Comparison of ENCODE assay signal across 8 cellular contexts in the genomic region with DNA sequence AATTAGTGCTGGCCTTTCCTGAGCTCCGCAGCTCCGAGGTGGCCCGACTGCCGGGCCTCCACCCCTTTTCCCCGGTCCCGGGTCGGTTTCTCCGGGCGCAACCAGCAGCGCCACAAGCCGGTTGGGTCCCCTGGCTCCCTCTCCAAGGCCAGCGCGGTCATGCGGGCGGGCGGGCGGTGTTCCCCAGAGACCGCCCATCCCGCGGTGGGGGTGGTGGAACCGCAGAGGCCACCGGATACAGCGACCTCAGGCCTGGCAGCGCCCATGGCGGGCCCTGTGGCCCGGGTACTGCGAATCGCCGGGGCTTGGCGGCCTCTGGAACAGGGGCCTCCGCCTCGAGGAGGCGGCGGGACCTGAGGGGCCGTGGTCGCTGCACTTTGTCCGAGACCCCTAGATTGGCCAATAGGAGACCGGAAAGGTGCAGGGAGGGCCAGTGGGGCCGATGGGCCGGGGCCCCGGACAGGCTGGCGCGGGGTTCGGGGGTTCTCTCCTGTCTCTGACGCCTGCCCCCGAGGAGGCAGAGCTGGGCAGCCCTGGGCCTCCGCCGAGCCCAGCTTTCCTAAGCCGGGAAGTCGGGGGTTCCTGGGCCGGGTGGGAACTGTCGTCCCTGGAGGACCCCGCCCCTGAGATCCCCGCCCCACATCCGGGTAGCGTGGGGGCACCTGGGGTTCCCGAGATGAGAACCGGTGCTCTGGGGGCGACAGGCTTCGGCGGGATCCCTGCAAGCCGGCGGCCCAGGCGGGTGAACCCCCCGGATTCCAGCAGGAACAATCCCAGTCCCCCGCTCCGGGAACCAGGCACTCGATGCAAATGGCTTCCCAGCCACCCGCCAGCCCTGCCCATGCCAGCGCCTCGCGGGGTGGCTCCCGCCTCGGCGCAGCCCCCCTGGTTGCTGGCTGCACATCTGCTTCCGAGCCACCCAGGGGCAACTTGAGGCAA.
DNase-seq lines count a peak whose midpoint lies in the region; ATAC-seq and TF ChIP-seq lines count a peak whose summit lies in the region.

No MANE protein-coding gene starts in this region.

- H3K4me1 ChIP-seq in HUES48 (ENCODE audit: control insufficient read depth, insufficient read depth, low read length), result peaks cover 14% of the 10 kb centered on the region

- no peaks in the 10 kb centered on the region for H3K9me3 ChIP-seq in HUES48 (ENCODE audit: control insufficient read depth, insufficient read depth, low read length)

- H3K4me1 Mint-ChIP-seq in activated naive CD4-positive, alpha-beta T cell treated with anti-CD3 and anti-CD28 coated beads, Interleukin-2, amount 10 ng/mL, durations not matched to agents 7 days and 5 days, result peaks cover 11% of the 10 kb centered on the region
- H3K4me1 Mint-ChIP-seq in glutamatergic neuron (ENCODE audit: low read depth, unreplicated experiment), result peaks cover 4% of the 10 kb centered on the region
- peaks cover 61% of the 10 kb centered on the region for H3K4me1 Mint-ChIP-seq in neural crest cell
- H3K4me1 Mint-ChIP-seq in type B pancreatic cell (ENCODE audit: unreplicated experiment), result peaks cover 16% of the 10 kb centered on the region

- H3K4me3 ChIP-seq in HUES48 (ENCODE audit: low read depth, low read length), result peak overlapping the region; percentile 66

- peak; percentile 68 for ATAC-seq in GM18505 (IDR thresholded peaks at IDR 0.05; ENCODE audit: unreplicated experiment)
- no peak for ATAC-seq in GM19324 (IDR thresholded peaks at IDR 0.05; ENCODE audit: low FRiP score, unreplicated experiment)

- no peaks in the 10 kb centered on the region for H3K36me3 ChIP-seq in HUES48 (ENCODE audit: control insufficient read depth, insufficient read depth, low read length)

- no peak overlapping the region for H3K27ac Mint-ChIP-seq in activated naive CD4-positive, alpha-beta T cell treated with anti-CD3 and anti-CD28 coated beads, Interleukin-2, amount 10 ng/mL, durations not matched to agents 7 days and 5 days
- H3K27ac Mint-ChIP-seq in glutamatergic neuron (ENCODE audit: unreplicated experiment) (no peak overlapping the region), neural crest cell (ENCODE audit: unreplicated experiment) (no peak overlapping the region), type B pancreatic cell (peak overlapping the region; percentile 77)

- DNase-seq in activated naive CD4-positive, alpha-beta T cell treated with anti-CD3 and anti-CD28 coated beads, Interleukin-2, amount 10 ng/mL, durations not matched to agents 7 days and 5 days, result peak; percentile 36
- DNase-seq in glutamatergic neuron (peak; percentile 62), neural crest cell (ENCODE audit: low read depth, low spot score) (peak; percentile 54), type B pancreatic cell (ENCODE audit: extremely low spot score, unreplicated experiment) (peak; percentile 77), NCI-H2081 (lab: John Stamatoyannopoulos, UW) (no peak)

- no peak overlapping the region for H3K4me3 Mint-ChIP-seq in activated naive CD4-positive, alpha-beta T cell treated with anti-CD3 and anti-CD28 coated beads, Interleukin-2, amount 10 ng/mL, durations not matched to agents 7 days and 5 days
- H3K4me3 Mint-ChIP-seq in glutamatergic neuron (ENCODE audit: unreplicated experiment) (peak overlapping the region; percentile 77), neural crest cell (peak overlapping the region; percentile 85), type B pancreatic cell (peak overlapping the region; percentile 83)

- CTCF ChIA-PET in activated naive CD4-positive, alpha-beta T cell treated with anti-CD3 and anti-CD28 coated beads, Interleukin-2, amount 10 ng/mL, durations not matched to agents 7 days and 5 days (lab: Charles Lee), result interaction anchor here (0.6 kb wide), 1 partner anchor 266 kb away, joined by 3 read pairs; no protein-coding TSS in a partner anchor

- TF ChIP-seq CTCF in glutamatergic neuron (IDR thresholded peaks at IDR 0.05; ENCODE audit: partially characterized antibody, unreplicated experiment), result no peak
- no peak for TF ChIP-seq CTCF in neural crest cell (conservative IDR thresholded peaks at IDR 0.05)
- no peak for TF ChIP-seq CTCF in type B pancreatic cell (conservative IDR thresholded peaks at IDR 0.05)

- no peaks in the 10 kb centered on the region for H3K9me3 Mint-ChIP-seq in activated naive CD4-positive, alpha-beta T cell treated with anti-CD3 and anti-CD28 coated beads, Interleukin-2, amount 10 ng/mL, durations not matched to agents 7 days and 5 days
- H3K9me3 Mint-ChIP-seq in glutamatergic neuron (ENCODE audit: unreplicated experiment) (peaks cover 1% of the 10 kb centered on the region), neural crest cell (peaks cover 8% of the 10 kb centered on the region), type B pancreatic cell (no peaks in the 10 kb centered on the region)

- no peaks in the 10 kb centered on the region for H3K27me3 ChIP-seq in HUES48 (ENCODE audit: control insufficient read depth, insufficient read depth, low read length)

- no peak for TF ChIP-seq POLR2A in GM18505 (IDR thresholded peaks at IDR 0.05; ENCODE audit: borderline replicate concordance, extremely low read depth, insufficient read depth, insufficient read length)

- H3K27ac ChIP-seq in HUES48 (ENCODE audit: low read depth, low read length), result no peak overlapping the region

- H3K27me3 Mint-ChIP-seq in activated naive CD4-positive, alpha-beta T cell treated with anti-CD3 and anti-CD28 coated beads, Interleukin-2, amount 10 ng/mL, durations not matched to agents 7 days and 5 days, result peaks cover 67% of the 10 kb centered on the region
- H3K27me3 Mint-ChIP-seq in glutamatergic neuron (ENCODE audit: unreplicated experiment), result peaks cover 7% of the 10 kb centered on the region
- H3K27me3 Mint-ChIP-seq in neural crest cell (ENCODE audit: low read depth), result no peaks in the 10 kb centered on the region
- peaks cover 12% of the 10 kb centered on the region for H3K27me3 Mint-ChIP-seq in type B pancreatic cell

- peak overlapping the region; percentile 39 for H3K9ac ChIP-seq in HUES48 (ENCODE audit: low read depth, low read length)

- H3K36me3 Mint-ChIP-seq in activated naive CD4-positive, alpha-beta T cell treated with anti-CD3 and anti-CD28 coated beads, Interleukin-2, amount 10 ng/mL, durations not matched to agents 7 days and 5 days, result no peaks in the 10 kb centered on the region
- no peaks in the 10 kb centered on the region for H3K36me3 Mint-ChIP-seq in glutamatergic neuron (ENCODE audit: unreplicated experiment)
- peaks cover 3% of the 10 kb centered on the region for H3K36me3 Mint-ChIP-seq in neural crest cell (ENCODE audit: low read depth)
- H3K36me3 Mint-ChIP-seq in type B pancreatic cell, result no peaks in the 10 kb centered on the region

Comparison
In these comparisons a context has a peak if more than half of its experiments do, and no peak if none do; other contexts are left out.
1. DNase-seq: peak in activated naive CD4-positive, alpha-beta T cell treated with anti-CD3 and anti-CD28 coated beads, Interleukin-2, amount 10 ng/mL, durations not matched to agents 7 days and 5 days (single experiment), glutamatergic neuron (single experiment), neural crest cell (single experiment) and type B pancreatic cell (single experiment); none in NCI-H2081 (0 of 2).